In the genomic region with DNA sequence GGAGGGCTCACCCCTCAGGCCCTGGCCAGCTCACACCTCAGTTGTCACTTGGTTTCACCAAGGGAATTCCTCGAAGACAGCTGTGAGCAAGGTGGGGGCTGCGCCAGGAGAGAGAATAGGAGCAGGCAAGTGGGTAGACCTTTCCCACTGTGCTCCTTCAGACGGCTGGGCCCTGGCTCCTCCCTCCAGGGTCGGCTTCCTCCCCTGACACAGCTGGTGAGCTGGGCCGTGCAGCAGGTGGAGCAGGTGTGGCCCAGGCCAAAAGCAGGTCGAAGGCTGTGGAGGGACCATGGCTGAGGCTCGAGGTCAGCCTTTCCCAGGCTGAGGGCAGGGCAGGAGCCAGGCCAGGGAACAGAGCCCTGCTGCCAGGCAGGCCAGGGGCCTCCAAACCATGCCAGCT, we compare ENCODE assay signal across 27 cellular contexts. TPM values are rescaled to one million over a fixed set of nuclear protein-coding genes. Genes with fewer than 3 reads are reported as not detected.
"Had no signal": no experiment of that assay in that cellular context is flagged by ENCODE, and none has a peak within 500 bp of the region (broad histone marks: within the 10 kb centered on the region; RNA-seq: fewer than 3 reads in every experiment).

No MANE protein-coding gene starts in this region.

- H3K4me3 Mint-ChIP-seq: activated B cell treated with CpG ODN at 0.5 μM for 24 hours; activated CD4-positive, alpha-beta T cell treated with anti-CD3 and anti-CD28 coated beads for 36 hours; activated T-cell treated with anti-CD3 and anti-CD28 coated beads, Interleukin-2, amount 50 U/mL, for 72 hours; effector memory CD8-positive, alpha-beta T cell; immature natural killer cell; neural crest cell; stimulated activated naive CD8-positive, alpha-beta T cell treated with anti-CD3 and anti-CD28 coated beads, Interleukin-15, Interleukin-2, amounts not matched to agents 100 ng/mL and 50 ng/mL, for 24 hours; T-helper 1 cell treated with Interleukin-12 subunit alpha and Interleukin-12 subunit beta and Interleukin-4 antibody, amounts not matched to agents 30 μg/mL and 1 μg/mL, for 36 hours had no signal

- H3K4me1 Mint-ChIP-seq: activated B cell treated with CpG ODN at 0.5 μM for 24 hours; activated CD4-positive, alpha-beta T cell treated with anti-CD3 and anti-CD28 coated beads for 36 hours; immature natural killer cell had no signal

- H3K36me3 Mint-ChIP-seq: immature natural killer cell had no signal

- H3K27ac ChIP-seq: brain microvascular endothelial cell, esophagus muscularis mucosa, hepatocyte, lower lobe of right lung, spleen, tibial artery had no signal

- H3K27me3 Mint-ChIP-seq: activated B cell treated with CpG ODN at 0.5 μM for 24 hours; activated CD4-positive, alpha-beta T cell treated with anti-CD3 and anti-CD28 coated beads for 36 hours; naive thymus-derived CD4-positive, alpha-beta T cell; stimulated activated naive CD8-positive, alpha-beta T cell treated with anti-CD3 and anti-CD28 coated beads, Interleukin-15, Interleukin-2, amounts not matched to agents 100 ng/mL and 50 ng/mL, for 24 hours had no signal

- H3K27me3 ChIP-seq: brain microvascular endothelial cell, esophagus muscularis mucosa, hepatocyte, spleen, tibial artery had no signal

- H3K4me3 ChIP-seq: esophagus muscularis mucosa, hepatocyte, lower lobe of right lung, spleen, tibial artery had no signal

- H2AFZ ChIP-seq: hepatocyte had no signal

- H3K4me2 ChIP-seq: hepatocyte had no signal

- H3K9me3 ChIP-seq: esophagus muscularis mucosa, lower lobe of right lung, spleen, tibial artery had no signal

- H3K27ac Mint-ChIP-seq: activated B cell treated with CpG ODN at 0.5 μM for 24 hours; activated CD4-positive, alpha-beta T cell treated with anti-CD3 and anti-CD28 coated beads for 36 hours; activated T-cell treated with anti-CD3 and anti-CD28 coated beads, Interleukin-2, amount 50 U/mL, for 72 hours; effector memory CD8-positive, alpha-beta T cell; immature natural killer cell; naive thymus-derived CD4-positive, alpha-beta T cell; stimulated activated naive CD8-positive, alpha-beta T cell treated with anti-CD3 and anti-CD28 coated beads, Interleukin-15, Interleukin-2, amounts not matched to agents 100 ng/mL and 50 ng/mL, for 24 hours; T-helper 1 cell treated with Interleukin-12 subunit alpha and Interleukin-12 subunit beta and Interleukin-4 antibody, amounts not matched to agents 30 μg/mL and 1 μg/mL, for 36 hours had no signal

- H3K9me3 Mint-ChIP-seq: activated B cell treated with CpG ODN at 0.5 μM for 24 hours; activated T-cell treated with anti-CD3 and anti-CD28 coated beads, Interleukin-2, amount 50 U/mL, for 72 hours; effector memory CD8-positive, alpha-beta T cell; immature natural killer cell; naive thymus-derived CD4-positive, alpha-beta T cell; neural crest cell; stimulated activated naive CD8-positive, alpha-beta T cell treated with anti-CD3 and anti-CD28 coated beads, Interleukin-15, Interleukin-2, amounts not matched to agents 100 ng/mL and 50 ng/mL, for 24 hours; T-helper 1 cell treated with Interleukin-12 subunit alpha and Interleukin-12 subunit beta and Interleukin-4 antibody, amounts not matched to agents 30 μg/mL and 1 μg/mL, for 36 hours had no signal

- ATAC-seq: activated CD4-positive, alpha-beta T cell treated with anti-CD3 and anti-CD28 coated beads for 36 hours; activated T-cell treated with anti-CD3 and anti-CD28 coated beads, Interleukin-2, amount 50 U/mL, for 72 hours; effector memory CD8-positive, alpha-beta T cell; lower lobe of right lung; naive thymus-derived CD4-positive, alpha-beta T cell had no signal

- H3K4me1 ChIP-seq: esophagus muscularis mucosa, lower lobe of right lung, tibial artery had no signal

- DNase-seq: activated B cell treated with CpG ODN at 0.5 μM for 24 hours; activated CD4-positive, alpha-beta T cell treated with anti-CD3 and anti-CD28 coated beads for 36 hours; activated CD4-positive, alpha-beta T cell treated with anti-CD3 and anti-CD28 coated beads, Interleukin-2, amount 50 U/mL, for 48 hours; activated effector memory CD4-positive, alpha-beta T cell treated with Interleukin-2 at 50 U/mL for 16 hours; activated naive CD4-positive, alpha-beta T cell treated with anti-CD3 and anti-CD28 coated beads, Interleukin-2, amount 50 U/mL, for 16 hours; activated T-cell treated with anti-CD3 and anti-CD28 coated beads, Interleukin-2, amount 50 U/mL, for 72 hours; aorta; brain microvascular endothelial cell; central memory CD4-positive, alpha-beta T cell; effector memory CD8-positive, alpha-beta T cell; glutamatergic neuron; immature natural killer cell; kidney glomerular epithelial cell; lower lobe of right lung; mesendoderm; naive thymus-derived CD4-positive, alpha-beta T cell; retina; spleen; stimulated activated CD4-positive, alpha-beta T cell treated with anti-CD3 and anti-CD28 coated beads, Interleukin-4, amount 100 ng/mL, for 24 hours; substantia nigra; T1000; tibial artery had no signal

RNA-seq across cellular contexts. Expression of a gene that starts 59.8 kb away (rescaled TPM):
- total RNA-seq: activated B cell treated with CpG ODN at 0.5 μM for 24 hours had no signal
- polyA plus RNA-seq: immature natural killer cell had no signal
